14 cellular contexts compared by ENCODE assay signal in the genomic region with DNA sequence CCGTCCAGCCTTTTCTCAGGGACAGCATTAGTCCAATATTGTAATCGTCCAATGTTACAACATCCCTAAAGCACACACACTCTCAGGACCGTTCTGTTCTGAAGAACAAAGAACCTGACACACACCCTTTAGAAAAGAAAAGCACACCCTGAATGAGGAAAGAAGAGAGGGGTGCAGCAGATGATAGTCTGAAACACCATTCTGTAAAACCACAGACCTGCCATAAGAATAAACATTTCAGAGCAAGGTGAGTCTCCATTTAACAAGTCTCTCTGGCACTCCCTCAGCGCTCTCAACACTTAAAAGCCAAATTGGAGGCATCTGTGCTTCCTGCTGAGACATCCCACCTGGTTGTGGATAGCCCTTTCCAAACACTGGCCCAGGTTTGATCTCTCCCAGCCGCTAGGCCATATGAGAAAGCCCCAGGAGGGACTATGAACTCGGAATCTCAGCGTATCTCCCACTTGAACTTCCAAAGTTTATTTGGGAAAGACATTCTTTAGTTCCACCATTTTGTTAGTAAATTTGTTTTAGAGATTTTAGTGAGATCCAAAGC. TPM values are rescaled to one million over a fixed set of nuclear protein-coding genes. Genes with fewer than 3 reads are reported as not detected.
DNase-seq lines count a peak whose midpoint lies in the region; ATAC-seq lines count a peak whose summit lies in the region.
"Had no signal": no experiment of that assay in that cellular context is flagged by ENCODE, and none has a peak within 500 bp of the region (broad histone marks: within the 10 kb centered on the region; RNA-seq: fewer than 3 reads in every experiment).

No MANE protein-coding gene starts in this region.

- no peak overlapping the region for H3K18ac ChIP-seq in mesendoderm (ENCODE audit: low read length)

- no peaks in the 10 kb centered on the region for H3K79me2 ChIP-seq in mesendoderm (ENCODE audit: control insufficient read depth, insufficient read depth, low read length)

- no peaks in the 10 kb centered on the region for H3K27me3 ChIP-seq in mesendoderm (ENCODE audit: insufficient read depth, low read length, poor library complexity)
- H3K27me3 ChIP-seq: ascending aorta had no signal

- no peak overlapping the region for H2AK5ac ChIP-seq in mesendoderm (ENCODE audit: low read length)

- H3K27ac Mint-ChIP-seq in stimulated activated naive CD8-positive, alpha-beta T cell treated with anti-CD3 and anti-CD28 coated beads, Interleukin-15, Interleukin-2, amounts not matched to agents 100 ng/mL and 50 ng/mL, for 24 hours: peak overlapping the region; percentile 86
- peak overlapping the region; percentile 53 for H3K27ac Mint-ChIP-seq in T-helper 2 cell treated with Interferon-gamma antibody and Interleukin-4, amounts not matched to agents 5 μg/mL and 100 μg/mL, for 36 hours

- H4K5ac ChIP-seq in mesendoderm (ENCODE audit: low read length): no peak overlapping the region

- H3K36me3 ChIP-seq in mesendoderm (ENCODE audit: control insufficient read depth, insufficient read depth, low read length): peaks cover 2% of the 10 kb centered on the region
- H3K36me3 ChIP-seq: ascending aorta had no signal

- H3K4ac ChIP-seq in mesendoderm (ENCODE audit: low read depth, low read length): no peak overlapping the region

- H3K4me1 ChIP-seq in mesendoderm (ENCODE audit: control insufficient read depth, low read depth, low read length): peaks cover 5% of the 10 kb centered on the region
- H3K4me1 ChIP-seq: foreskin keratinocyte had no signal

- no peak overlapping the region for H3K4me2 ChIP-seq in mesendoderm (ENCODE audit: low read length)

- no peak overlapping the region for H2BK15ac ChIP-seq in mesendoderm (replicated peaks; ENCODE audit: low read depth)

- H4K8ac ChIP-seq in mesendoderm (ENCODE audit: low read depth, low read length): no peak overlapping the region

- H3K4me3 Mint-ChIP-seq in stimulated activated naive CD8-positive, alpha-beta T cell treated with anti-CD3 and anti-CD28 coated beads, Interleukin-15, Interleukin-2, amounts not matched to agents 100 ng/mL and 50 ng/mL, for 24 hours: peak overlapping the region; percentile 12
- H3K4me3 Mint-ChIP-seq in T-helper 2 cell treated with Interferon-gamma antibody and Interleukin-4, amounts not matched to agents 5 μg/mL and 100 μg/mL, for 36 hours: peak overlapping the region; percentile 19

- H3K56ac ChIP-seq in mesendoderm (ENCODE audit: low read length): peak overlapping the region; percentile 29

- H3K4me3 ChIP-seq in mesendoderm (ENCODE audit: low read length): no peak overlapping the region
- H3K4me3 ChIP-seq: ascending aorta, dorsolateral prefrontal cortex had no signal

- no peaks in the 10 kb centered on the region for H3K9me3 Mint-ChIP-seq in stimulated activated naive CD8-positive, alpha-beta T cell treated with anti-CD3 and anti-CD28 coated beads, Interleukin-15, Interleukin-2, amounts not matched to agents 100 ng/mL and 50 ng/mL, for 24 hours
- no peaks in the 10 kb centered on the region for H3K9me3 Mint-ChIP-seq in T-helper 2 cell treated with Interferon-gamma antibody and Interleukin-4, amounts not matched to agents 5 μg/mL and 100 μg/mL, for 36 hours

- WGBS in mesendoderm (ENCODE audit: extremely low coverage, insufficient coverage, low lambda C conversion rate): no CpG with 5 or more reads among the region's 7 CpGs

- no peak overlapping the region for H2BK5ac ChIP-seq in mesendoderm (ENCODE audit: low read length)

- H3K23ac ChIP-seq in mesendoderm (ENCODE audit: low read length): no peak overlapping the region

- H3K4me1 Mint-ChIP-seq in stimulated activated naive CD8-positive, alpha-beta T cell treated with anti-CD3 and anti-CD28 coated beads, Interleukin-15, Interleukin-2, amounts not matched to agents 100 ng/mL and 50 ng/mL, for 24 hours (ENCODE audit: low read depth): peaks cover 85% of the 10 kb centered on the region
- peaks cover 44% of the 10 kb centered on the region for H3K4me1 Mint-ChIP-seq in T-helper 2 cell treated with Interferon-gamma antibody and Interleukin-4, amounts not matched to agents 5 μg/mL and 100 μg/mL, for 36 hours (ENCODE audit: low read depth)

- H3K27me3 Mint-ChIP-seq in stimulated activated naive CD8-positive, alpha-beta T cell treated with anti-CD3 and anti-CD28 coated beads, Interleukin-15, Interleukin-2, amounts not matched to agents 100 ng/mL and 50 ng/mL, for 24 hours: no peaks in the 10 kb centered on the region
- peaks cover 7% of the 10 kb centered on the region for H3K27me3 Mint-ChIP-seq in T-helper 2 cell treated with Interferon-gamma antibody and Interleukin-4, amounts not matched to agents 5 μg/mL and 100 μg/mL, for 36 hours (ENCODE audit: low read depth)

- ATAC-seq in stimulated activated naive CD8-positive, alpha-beta T cell treated with anti-CD3 and anti-CD28 coated beads, Interleukin-15, Interleukin-2, amounts not matched to agents 100 U/mL and 50 U/mL, for 24 hours: no peak
- no peak for ATAC-seq in HG02970 (IDR thresholded peaks at IDR 0.05; ENCODE audit: low FRiP score, unreplicated experiment)
- ATAC-seq: foreskin keratinocyte had no signal

- no peak overlapping the region for H3K27ac ChIP-seq in mesendoderm (ENCODE audit: low read depth, low read length)
- H3K27ac ChIP-seq: ascending aorta, foreskin keratinocyte, HL-60 had no signal

- H3K9ac ChIP-seq in mesendoderm (ENCODE audit: low read length): no peak overlapping the region

- H3K36me3 Mint-ChIP-seq in stimulated activated naive CD8-positive, alpha-beta T cell treated with anti-CD3 and anti-CD28 coated beads, Interleukin-15, Interleukin-2, amounts not matched to agents 100 ng/mL and 50 ng/mL, for 24 hours (ENCODE audit: low read depth): no peaks in the 10 kb centered on the region
- no peaks in the 10 kb centered on the region for H3K36me3 Mint-ChIP-seq in T-helper 2 cell treated with Interferon-gamma antibody and Interleukin-4, amounts not matched to agents 5 μg/mL and 100 μg/mL, for 36 hours (ENCODE audit: low read depth)

- DNase-seq in stimulated activated naive CD8-positive, alpha-beta T cell treated with anti-CD3 and anti-CD28 coated beads, Interleukin-15, Interleukin-2, amounts not matched to agents 100 U/mL and 50 U/mL, for 24 hours: no peak
- no peak for DNase-seq in T-helper 2 cell treated with Interferon-gamma antibody and Interleukin-4, amounts not matched to agents 5 μg/mL and 100 μg/mL, for 36 hours (ENCODE audit: low spot score)
- DNase-seq in mesendoderm: no peak
- DNase-seq in GOT3 (lab: John Stamatoyannopoulos, UW): no peak
- no peak for DNase-seq in MV-4-11 (lab: John Stamatoyannopoulos, UW)
- no peak for DNase-seq in stimulated activated CD4-positive, alpha-beta T cell treated with anti-CD3 and anti-CD28 coated beads, Interleukin-4, amount 100 ng/mL, for 1 hour
- DNase-seq: activated CD4-positive, alpha-beta T cell treated with anti-CD3 and anti-CD28 coated beads, Interleukin-2, amount 50 U/mL, for 4 hours; dorsolateral prefrontal cortex; foreskin keratinocyte; occipital lobe had no signal

- no peaks in the 10 kb centered on the region for H3K79me1 ChIP-seq in mesendoderm (ENCODE audit: low read length)

- H2BK120ac ChIP-seq in mesendoderm (ENCODE audit: low read depth, low read length): no peak overlapping the region

RNA-seq across cellular contexts. Expression of gene ETS1, which starts 36.3 kb away (rescaled TPM):
- 23.7 TPM for polyA plus RNA-seq in mesendoderm (2013, experiment 1 of 2)
- polyA plus RNA-seq in mesendoderm (2013, experiment 2 of 2): 24.2 TPM
